In genomic region chr21:40386301-40386911, GRCh38 we compare ENCODE assay signal across 9 cellular contexts.
DNase-seq lines count a peak whose midpoint lies in the region; ATAC-seq and TF ChIP-seq lines count a peak whose summit lies in the region.
"Had no signal": no experiment of that assay in that cellular context is flagged by ENCODE, and none has a peak within 500 bp of the region (broad histone marks: within the 10 kb centered on the region; RNA-seq: fewer than 3 reads in every experiment).

No MANE protein-coding gene starts in this region.

- H3K36me3 Mint-ChIP-seq in activated naive CD4-positive, alpha-beta T cell treated with anti-CD3 and anti-CD28 coated beads, Interleukin-2, amount 10 ng/mL, durations not matched to agents 7 days and 5 days = no peaks in the 10 kb centered on the region
- H3K36me3 Mint-ChIP-seq in MCF 10A (ENCODE audit: insufficient read depth, unreplicated experiment) = no peaks in the 10 kb centered on the region
- H3K36me3 Mint-ChIP-seq: activated naive CD4-positive, alpha-beta T cell treated with anti-CD3 and anti-CD28 coated beads, Interleukin-2, amount 50 U/mL, for 24 hours had no signal

- CTCF ChIA-PET in activated naive CD4-positive, alpha-beta T cell treated with anti-CD3 and anti-CD28 coated beads, Interleukin-2, amount 10 ng/mL, durations not matched to agents 7 days and 5 days (lab: Charles Lee) = interaction anchor here (1.0 to 1.6 kb wide), 4 partner anchors 10 to 519 kb away, joined by 4 to 7 read pairs (median 6); partner anchors contain the start of gene PCP4
- CTCF ChIA-PET in MCF 10A (lab: Yijun Ruan, JAX) = interaction anchor here (0.6 to 3.7 kb wide), 37 partner anchors 10 to 1187 kb away, joined by 3 to 24 read pairs (median 4); no protein-coding TSS in a partner anchor

- POLR2A ChIA-PET in MCF 10A (lab: Yijun Ruan, JAX) = no interaction called here

- intact Hi-C loops in MCF 10A (cut with micrococcal nuclease) = loop anchor here (1.0 to 5.0 kb wide), 2 partner anchors 242 to 599 kb away; no protein-coding TSS in a partner anchor

- DNase-seq in activated naive CD4-positive, alpha-beta T cell treated with anti-CD3 and anti-CD28 coated beads, Interleukin-2, amount 10 ng/mL, durations not matched to agents 7 days and 5 days = peak; percentile 38
- no peak for DNase-seq in activated naive CD4-positive, alpha-beta T cell treated with Interleukin-2 at 50 U/mL for 16 hours
- DNase-seq in NCI-H82 (lab: John Stamatoyannopoulos, UW) = peak; percentile 81
- DNase-seq in MCF 10A (ENCODE audit: unreplicated experiment) = peak; percentile 38
- DNase-seq in left lobe of liver (ENCODE audit: low spot score) = peak; percentile 61
- peak; percentile 66 for DNase-seq in superior temporal gyrus (ENCODE audit: extremely low spot score)

- H3K9me3 Mint-ChIP-seq in activated naive CD4-positive, alpha-beta T cell treated with anti-CD3 and anti-CD28 coated beads, Interleukin-2, amount 10 ng/mL, durations not matched to agents 7 days and 5 days = no peaks in the 10 kb centered on the region
- H3K9me3 Mint-ChIP-seq in MCF 10A (ENCODE audit: unreplicated experiment) = no peaks in the 10 kb centered on the region

- no peaks in the 10 kb centered on the region for H3K27me3 Mint-ChIP-seq in activated naive CD4-positive, alpha-beta T cell treated with anti-CD3 and anti-CD28 coated beads, Interleukin-2, amount 10 ng/mL, durations not matched to agents 7 days and 5 days
- no peaks in the 10 kb centered on the region for H3K27me3 Mint-ChIP-seq in MCF 10A (ENCODE audit: insufficient read depth, unreplicated experiment)

- ATAC-seq in left lobe of liver (peak; percentile 99), GM18505 (IDR thresholded peaks at IDR 0.05; ENCODE audit: unreplicated experiment) (no peak), GM19023 (IDR thresholded peaks at IDR 0.05; ENCODE audit: unreplicated experiment) (no peak)

- H3K4me1 Mint-ChIP-seq in activated naive CD4-positive, alpha-beta T cell treated with anti-CD3 and anti-CD28 coated beads, Interleukin-2, amount 10 ng/mL, durations not matched to agents 7 days and 5 days = no peaks in the 10 kb centered on the region
- H3K4me1 Mint-ChIP-seq in MCF 10A (ENCODE audit: insufficient read depth, unreplicated experiment) = no peaks in the 10 kb centered on the region
- H3K4me1 Mint-ChIP-seq: activated naive CD4-positive, alpha-beta T cell treated with anti-CD3 and anti-CD28 coated beads, Interleukin-2, amount 50 U/mL, for 24 hours had no signal

- BruUV-seq in MCF 10A (replicated peaks; lab: Mats Ljungman, UMichigan) = no TSS peak

- H3K4me3 Mint-ChIP-seq in activated naive CD4-positive, alpha-beta T cell treated with anti-CD3 and anti-CD28 coated beads, Interleukin-2, amount 10 ng/mL, durations not matched to agents 7 days and 5 days = no peak overlapping the region
- H3K4me3 Mint-ChIP-seq in MCF 10A (ENCODE audit: unreplicated experiment) = no peak overlapping the region
- H3K4me3 Mint-ChIP-seq: activated naive CD4-positive, alpha-beta T cell treated with anti-CD3 and anti-CD28 coated beads, Interleukin-2, amount 50 U/mL, for 24 hours had no signal

- TF ChIP-seq POLR2A in GM18505 (IDR thresholded peaks at IDR 0.05; ENCODE audit: borderline replicate concordance, extremely low read depth, insufficient read depth, insufficient read length) = no peak

- no peak overlapping the region for H3K27ac Mint-ChIP-seq in activated naive CD4-positive, alpha-beta T cell treated with anti-CD3 and anti-CD28 coated beads, Interleukin-2, amount 10 ng/mL, durations not matched to agents 7 days and 5 days
- H3K27ac Mint-ChIP-seq in MCF 10A (ENCODE audit: low read depth, unreplicated experiment) = no peak overlapping the region
- H3K27ac Mint-ChIP-seq: activated naive CD4-positive, alpha-beta T cell treated with anti-CD3 and anti-CD28 coated beads, Interleukin-2, amount 50 U/mL, for 24 hours had no signal

- peak; percentile 80 for TF ChIP-seq CTCF in MCF 10A (IDR thresholded peaks at IDR 0.05; ENCODE audit: unreplicated experiment)
